In genomic region chr17:1360315-1360714, GRCh38 we compare ENCODE assay signal across 1 cellular context.
TF ChIP-seq lines count a peak whose summit lies in the region.

No MANE protein-coding gene starts in this region.

TF ChIP-seq in GM12878, 131 proteins besides CTCF, POLR2A, EP300 and RAD21:
- TF ChIP-seq JUNB (IDR thresholded peaks at IDR 0.05) = 0 out of 2 replicates have a peak, but pooled peaks have one; percentile 8
